ENCODE assay signal across 1 cellular context in the genomic region with DNA sequence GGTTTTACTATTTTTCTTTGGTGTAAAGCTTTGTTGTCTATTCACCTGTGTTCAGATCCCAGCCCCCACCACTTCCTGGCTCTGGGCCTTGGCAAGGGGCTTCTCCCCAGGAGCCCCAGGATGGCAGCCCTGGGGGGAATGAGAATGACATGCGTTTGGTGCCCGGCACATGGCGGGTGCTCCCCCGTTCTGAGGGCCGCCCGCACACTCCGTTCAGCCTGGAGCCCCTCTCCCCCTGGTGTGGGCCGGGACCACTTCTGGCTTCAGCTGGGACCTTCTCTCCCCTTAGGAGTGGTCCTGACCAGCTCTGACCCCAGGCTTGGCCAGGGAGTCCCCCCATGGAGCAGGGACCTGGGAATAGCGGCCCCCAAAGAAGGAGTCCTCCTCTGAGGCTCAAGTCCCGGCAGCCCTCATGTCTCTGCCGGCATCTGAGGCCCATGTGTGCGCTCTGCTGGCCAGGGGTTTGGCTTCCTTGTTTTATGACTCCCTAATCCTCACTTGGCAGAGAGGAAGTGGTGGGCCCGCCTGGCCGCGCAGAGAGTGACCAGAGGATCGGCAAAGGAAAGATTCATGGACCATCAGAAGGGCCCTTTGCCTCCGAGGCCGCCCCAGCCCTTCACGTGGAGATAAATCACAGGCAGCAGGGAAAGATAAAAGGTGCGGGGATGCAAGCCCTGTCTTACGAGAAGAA.
TF ChIP-seq lines count a peak whose summit lies in the region.

No MANE protein-coding gene starts in this region.

TF ChIP-seq in H1, 55 proteins besides CTCF, POLR2A, EP300 and RAD21:
- TF ChIP-seq YY1 (IDR thresholded peaks at IDR 0.05; ENCODE audit: low read depth, low read length) (no peak), KDM4A (IDR thresholded peaks at IDR 0.05; ENCODE audit: low read depth, low read length, severe bottlenecking) (no peak), JUND (IDR thresholded peaks at IDR 0.05; ENCODE audit: low read length) (no peak), SIRT6 (IDR thresholded peaks at IDR 0.05; ENCODE audit: low read length) (no peak), CBX5 (IDR thresholded peaks at IDR 0.05; ENCODE audit: low read depth, low read length) (no peak), NANOG (IDR thresholded peaks at IDR 0.05; ENCODE audit: insufficient read depth, low read depth, low read length, poor library complexity, severe bottlenecking) (no peak), CHD7 (IDR thresholded peaks at IDR 0.05; ENCODE audit: insufficient replicate concordance, low read length) (no peak), TCF12 (IDR thresholded peaks at IDR 0.05; ENCODE audit: low read depth, low read length) (no peak), NRF1 (IDR thresholded peaks at IDR 0.05; ENCODE audit: low read depth, low read length) (no peak)
- TF ChIP-seq, protein P1, sequence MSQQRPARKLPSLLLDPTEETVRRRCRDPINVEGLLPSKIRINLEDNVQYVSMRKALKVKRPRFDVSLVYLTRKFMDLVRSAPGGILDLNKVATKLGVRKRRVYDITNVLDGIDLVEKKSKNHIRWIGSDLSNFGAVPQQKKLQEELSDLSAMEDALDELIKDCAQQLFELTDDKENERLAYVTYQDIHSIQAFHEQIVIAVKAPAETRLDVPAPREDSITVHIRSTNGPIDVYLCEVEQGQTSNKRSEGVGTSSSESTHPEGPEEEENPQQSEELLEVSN (IDR thresholded peaks at IDR 0.05) = no peak
